In the genomic region with DNA sequence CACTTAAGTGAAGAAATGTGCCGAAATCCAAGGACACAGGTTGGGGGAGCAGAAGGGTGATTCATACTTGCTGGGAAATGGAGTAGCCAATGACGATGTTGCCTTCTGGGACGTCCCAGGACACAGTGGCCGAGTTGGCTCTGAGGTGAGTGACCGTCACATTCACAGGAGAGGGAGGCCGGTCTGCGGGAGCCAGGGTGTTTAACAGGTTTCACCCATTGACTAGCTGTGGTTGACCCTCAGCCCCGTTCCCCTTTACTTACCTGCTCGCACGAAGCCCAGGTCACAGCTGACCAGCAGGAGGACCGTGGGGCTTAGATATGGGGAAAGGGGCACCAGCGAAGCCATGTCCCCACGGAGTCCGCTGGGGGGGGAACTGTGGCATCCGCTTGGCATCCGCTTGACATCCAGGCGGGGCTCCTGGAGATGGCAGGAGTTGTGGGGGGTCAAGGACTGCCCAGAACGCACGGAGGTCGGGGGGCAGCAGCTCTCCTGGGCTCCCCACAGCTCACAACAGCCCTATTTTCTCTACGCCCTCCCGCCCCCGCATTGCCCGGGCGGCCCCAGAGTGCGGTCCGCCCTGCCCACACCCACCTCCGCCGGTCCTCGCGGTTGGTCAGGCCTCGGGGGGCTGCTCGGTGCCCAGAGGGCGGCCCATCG, we compare ENCODE assay signal across 1 cellular context.
TF ChIP-seq lines count a peak whose summit lies in the region.

No MANE protein-coding gene starts in this region.

TF ChIP-seq in endothelial cell of umbilical vein, 7 proteins besides CTCF, POLR2A, EP300 and RAD21:
- TF ChIP-seq MYC (IDR thresholded peaks at IDR 0.05; ENCODE audit: low read depth, low read length), result no peak
- no peak for TF ChIP-seq JUN (IDR thresholded peaks at IDR 0.05; ENCODE audit: borderline replicate concordance, insufficient read depth, insufficient read length, low read depth)
- TF ChIP-seq GATA2 (IDR thresholded peaks at IDR 0.05; ENCODE audit: insufficient read depth, insufficient read length, low read depth, low read length), result no peak
- TF ChIP-seq EZH2 (IDR thresholded peaks at IDR 0.05; ENCODE audit: borderline replicate concordance, low read depth, low read length, severe bottlenecking), result no peak
- no peak for TF ChIP-seq POLR2AphosphoS5 (IDR thresholded peaks at IDR 0.05; ENCODE audit: insufficient read depth, low read depth, low read length)
- TF ChIP-seq MAX (IDR thresholded peaks at IDR 0.05; ENCODE audit: insufficient read depth, insufficient read length), result no peak
- no peak for TF ChIP-seq FOS (IDR thresholded peaks at IDR 0.05; ENCODE audit: borderline replicate concordance, insufficient read depth, low read length)
TF ChIP-seq in endothelial cell of umbilical vein: peak in this region for 0.
